ENCODE assay signal across 14 cellular contexts in the genomic region with DNA sequence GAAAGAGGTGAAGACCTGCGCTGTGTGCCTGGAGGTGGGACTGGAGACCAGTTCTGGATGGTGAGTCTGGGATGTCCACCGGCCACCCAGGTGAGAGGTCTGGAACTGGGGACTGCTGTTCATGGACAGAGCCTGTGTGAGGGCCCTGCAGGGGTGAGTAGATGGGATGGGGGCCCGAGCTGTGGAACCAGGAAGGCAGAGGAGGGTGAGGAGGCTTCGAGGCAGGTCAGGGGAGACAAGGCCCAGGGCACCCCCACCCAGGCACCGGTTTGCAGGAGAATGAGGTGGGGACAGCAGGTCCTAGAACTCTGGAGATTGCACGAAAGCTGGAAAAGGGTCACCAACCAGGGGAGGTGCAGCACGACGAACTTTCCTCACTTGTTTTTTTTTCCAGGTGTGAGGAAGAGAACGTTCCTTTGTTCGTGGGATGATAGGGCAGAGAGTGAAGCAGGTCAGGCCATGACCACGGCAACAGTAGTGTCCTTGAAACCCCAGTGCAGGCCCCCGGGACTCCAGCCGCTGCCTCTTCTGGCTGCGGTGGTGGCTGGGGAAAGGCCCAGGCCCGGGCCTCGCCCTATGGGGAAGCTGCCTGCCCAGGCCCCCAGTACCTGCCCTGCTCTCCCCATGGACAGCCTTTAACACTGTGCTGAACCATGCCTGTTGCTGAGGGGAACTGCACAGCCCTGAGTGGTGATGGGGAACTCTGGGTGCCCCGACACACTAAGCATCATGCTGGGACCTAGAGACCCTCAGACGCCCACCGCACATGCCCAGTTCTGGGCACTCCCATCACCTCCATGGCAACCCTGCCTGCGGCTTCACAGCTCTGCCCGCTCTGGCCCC. TPM values are rescaled to one million over a fixed set of nuclear protein-coding genes. Genes with fewer than 3 reads are reported as not detected.
DNase-seq lines count a peak whose midpoint lies in the region; ATAC-seq and TF ChIP-seq lines count a peak whose summit lies in the region.
"Had no signal": no experiment of that assay in that cellular context is flagged by ENCODE, and none has a peak within 500 bp of the region (broad histone marks: within the 10 kb centered on the region; RNA-seq: fewer than 3 reads in every experiment).

No MANE protein-coding gene starts in this region.

- no peaks in the 10 kb centered on the region for H3K27me3 ChIP-seq in naive thymus-derived CD4-positive, alpha-beta T cell (ENCODE audit: control insufficient read depth in 2 of 2, insufficient read depth in 2 of 2, low read length in 2 of 2)
- no peaks in the 10 kb centered on the region for H3K27me3 ChIP-seq in prostate gland (replicated peaks; ENCODE audit: insufficient read depth)
- H3K27me3 ChIP-seq: dorsolateral prefrontal cortex, transverse colon had no signal

- no peaks in the 10 kb centered on the region for H3K4me1 ChIP-seq in naive thymus-derived CD4-positive, alpha-beta T cell (ENCODE audit: control insufficient read depth in 2 of 2, insufficient read depth in 2 of 2, low read length in 2 of 2)
- H3K4me1 ChIP-seq in prostate gland (replicated peaks): no peaks in the 10 kb centered on the region
- H3K4me1 ChIP-seq: transverse colon had no signal

- CTCF ChIA-PET in naive thymus-derived CD4-positive, alpha-beta T cell (lab: Charles Lee): no interaction called here

- ATAC-seq in stimulated activated naive CD8-positive, alpha-beta T cell treated with anti-CD3 and anti-CD28 coated beads, Interleukin-15, amount 100 ng/mL, for 72 hours: peak; percentile 48
- ATAC-seq in stimulated activated naive CD8-positive, alpha-beta T cell treated with anti-CD3 and anti-CD28 coated beads, Interleukin-15, Interleukin-2, amounts not matched to agents 100 U/mL and 50 U/mL, for 24 hours: no peak
- ATAC-seq in central memory CD8-positive, alpha-beta T cell (replicated peaks; ENCODE audit: extremely low read depth, poor library complexity, severe bottlenecking): no peak
- peak; percentile 27 for ATAC-seq in naive thymus-derived CD4-positive, alpha-beta T cell

- peaks cover 28% of the 10 kb centered on the region for H3K36me3 Mint-ChIP-seq in central memory CD8-positive, alpha-beta T cell (ENCODE audit: insufficient read depth)
- peaks cover 15 to 48% (median 39%) of the 10 kb centered on the region in 5 donors for H3K36me3 Mint-ChIP-seq in naive thymus-derived CD4-positive, alpha-beta T cell

- no peak overlapping the region for H3K27ac ChIP-seq in naive thymus-derived CD4-positive, alpha-beta T cell (ENCODE audit: low read depth, low read length)
- H3K27ac ChIP-seq in prostate gland: no peak overlapping the region
- H3K27ac ChIP-seq: transverse colon had no signal

- no peak overlapping the region for H3K27ac Mint-ChIP-seq in stimulated activated naive CD8-positive, alpha-beta T cell treated with anti-CD3 and anti-CD28 coated beads, Interleukin-15, amount 100 ng/mL, for 72 hours
- H3K27ac Mint-ChIP-seq in central memory CD8-positive, alpha-beta T cell (ENCODE audit: low read depth): peak overlapping the region; percentile 83
- H3K27ac Mint-ChIP-seq in naive thymus-derived CD4-positive, alpha-beta T cell: peak overlapping the region in 1 of 9 donors; percentile 72

- no peaks in the 10 kb centered on the region for H3K27me3 Mint-ChIP-seq in stimulated activated naive CD8-positive, alpha-beta T cell treated with anti-CD3 and anti-CD28 coated beads, Interleukin-15, amount 100 ng/mL, for 72 hours
- H3K27me3 Mint-ChIP-seq in central memory CD8-positive, alpha-beta T cell: no peaks in the 10 kb centered on the region
- H3K27me3 Mint-ChIP-seq in naive thymus-derived CD4-positive, alpha-beta T cell: no peaks in the 10 kb centered on the region

- DNase-seq in stimulated activated naive CD8-positive, alpha-beta T cell treated with anti-CD3 and anti-CD28 coated beads, Interleukin-15, amount 100 ng/mL, for 72 hours: no peak
- no peak for DNase-seq in stimulated activated naive CD8-positive, alpha-beta T cell treated with anti-CD3 and anti-CD28 coated beads, Interleukin-15, Interleukin-2, amounts not matched to agents 100 U/mL and 50 U/mL, for 24 hours
- no peak for DNase-seq in central memory CD8-positive, alpha-beta T cell (ENCODE audit: low spot score in 2 of 2)
- DNase-seq in naive thymus-derived CD4-positive, alpha-beta T cell: no peak
- DNase-seq in effector CD4-positive, alpha-beta T cell: no peak
- DNase-seq in HuH-7 (ENCODE audit: low spot score) (no peak), prostate gland (ENCODE audit: low spot score) (no peak), NCI-H2227 (lab: John Stamatoyannopoulos, UW; ENCODE audit: unreplicated experiment) (no peak)
- DNase-seq: kidney glomerular epithelial cell; NCI-H1930; NCI-H526 treated with DMSO at 0.1 percent for 48 hours; stimulated activated CD4-positive, alpha-beta T cell treated with anti-CD3 and anti-CD28 coated beads, Interleukin-1b, Interleukin-23, amount 100 ng/mL, for 48 hours; transverse colon had no signal

- intact Hi-C loops in naive thymus-derived CD4-positive, alpha-beta T cell (cut with micrococcal nuclease): no loop called here
- intact Hi-C loops in prostate gland (cut with DNase I): no loop called here

- no peaks in the 10 kb centered on the region for H3K9me3 ChIP-seq in naive thymus-derived CD4-positive, alpha-beta T cell (ENCODE audit: control insufficient read depth in 2 of 3, low read length in 3 of 3)
- H3K9me3 ChIP-seq in prostate gland: no peaks in the 10 kb centered on the region
- H3K9me3 ChIP-seq: transverse colon had no signal

- TF ChIP-seq CTCF in prostate gland (IDR thresholded peaks at IDR 0.05): no peak

- no peak for TF ChIP-seq POLR2A in prostate gland (IDR thresholded peaks at IDR 0.05)

- POLR2A ChIA-PET in naive thymus-derived CD4-positive, alpha-beta T cell (lab: Charles Lee): no interaction called here

- peaks cover 6 to 19% of the 10 kb centered on the region in 2 donors for H3K9me3 Mint-ChIP-seq in stimulated activated naive CD8-positive, alpha-beta T cell treated with anti-CD3 and anti-CD28 coated beads, Interleukin-15, amount 100 ng/mL, for 72 hours
- H3K9me3 Mint-ChIP-seq in central memory CD8-positive, alpha-beta T cell: peaks cover 6% of the 10 kb centered on the region
- peaks cover 0 to 26% (median 14%) of the 10 kb centered on the region in 11 donors for H3K9me3 Mint-ChIP-seq in naive thymus-derived CD4-positive, alpha-beta T cell

- H3K4me3 Mint-ChIP-seq in stimulated activated naive CD8-positive, alpha-beta T cell treated with anti-CD3 and anti-CD28 coated beads, Interleukin-15, amount 100 ng/mL, for 72 hours: no peak overlapping the region
- no peak overlapping the region for H3K4me3 Mint-ChIP-seq in central memory CD8-positive, alpha-beta T cell
- no peak overlapping the region for H3K4me3 Mint-ChIP-seq in naive thymus-derived CD4-positive, alpha-beta T cell

- 87% methylated on average over 19 of the region's 21 CpGs for WGBS in prostate gland

- peaks cover 0 to 45% (median 0%) of the 10 kb centered on the region in 3 experiments for H3K36me3 ChIP-seq in naive thymus-derived CD4-positive, alpha-beta T cell (ENCODE audit: control insufficient read depth in 2 of 3, insufficient read depth in 3 of 3, low read length in 3 of 3)
- peaks cover 0 to 23% of the 10 kb centered on the region in 2 donors for H3K36me3 ChIP-seq in prostate gland

- peaks cover 18% of the 10 kb centered on the region for H3K4me1 Mint-ChIP-seq in stimulated activated naive CD8-positive, alpha-beta T cell treated with anti-CD3 and anti-CD28 coated beads, Interleukin-15, amount 100 ng/mL, for 72 hours
- peaks cover 13% of the 10 kb centered on the region for H3K4me1 Mint-ChIP-seq in central memory CD8-positive, alpha-beta T cell
- peaks cover 0 to 10% (median 0%) of the 10 kb centered on the region in 7 donors for H3K4me1 Mint-ChIP-seq in naive thymus-derived CD4-positive, alpha-beta T cell

- H3K4me3 ChIP-seq in naive thymus-derived CD4-positive, alpha-beta T cell (ENCODE audit: low read length): no peak overlapping the region
- no peak overlapping the region for H3K4me3 ChIP-seq in prostate gland
- H3K4me3 ChIP-seq: dorsolateral prefrontal cortex, transverse colon had no signal

RNA-seq across cellular contexts. Expression of gene TNIP2, which starts 22.9 kb away (rescaled TPM):
- 10 to 100 TPM; 39.4 to 56.0 (median 43.6) TPM for total RNA-seq in naive thymus-derived CD4-positive, alpha-beta T cell
- polyA plus RNA-seq in naive thymus-derived CD4-positive, alpha-beta T cell: 10 to 100 TPM; 33.6 to 55.3 TPM
- 10 to 100 TPM; 54.8 to 94.0 TPM for total RNA-seq in prostate gland

RNA-seq across cellular contexts. Expression of gene SH3BP2, which starts 59.7 kb away (rescaled TPM):
- total RNA-seq in naive thymus-derived CD4-positive, alpha-beta T cell: 100 to 1,000 TPM in 1 of 5 experiments, 10 to 100 TPM in 4; 22.7 to 269 (median 59.6) TPM
- 10 to 100 TPM in 1 of 2 donors, 1 to 10 TPM in 1; 5.9 to 11.3 TPM for polyA plus RNA-seq in naive thymus-derived CD4-positive, alpha-beta T cell
- total RNA-seq in prostate gland: 10 to 100 TPM; 24.3 to 41.3 TPM

Comparison
In these comparisons a context has a peak if more than half of its experiments do, and no peak if none do; other contexts are left out.
1. ATAC-seq: peak in stimulated activated naive CD8-positive, alpha-beta T cell treated with anti-CD3 and anti-CD28 coated beads, Interleukin-15, amount 100 ng/mL, for 72 hours (single experiment) and naive thymus-derived CD4-positive, alpha-beta T cell (single experiment); none in stimulated activated naive CD8-positive, alpha-beta T cell treated with anti-CD3 and anti-CD28 coated beads, Interleukin-15, Interleukin-2, amounts not matched to agents 100 U/mL and 50 U/mL, for 24 hours (single experiment) and central memory CD8-positive, alpha-beta T cell (single experiment).